In the genomic region with DNA sequence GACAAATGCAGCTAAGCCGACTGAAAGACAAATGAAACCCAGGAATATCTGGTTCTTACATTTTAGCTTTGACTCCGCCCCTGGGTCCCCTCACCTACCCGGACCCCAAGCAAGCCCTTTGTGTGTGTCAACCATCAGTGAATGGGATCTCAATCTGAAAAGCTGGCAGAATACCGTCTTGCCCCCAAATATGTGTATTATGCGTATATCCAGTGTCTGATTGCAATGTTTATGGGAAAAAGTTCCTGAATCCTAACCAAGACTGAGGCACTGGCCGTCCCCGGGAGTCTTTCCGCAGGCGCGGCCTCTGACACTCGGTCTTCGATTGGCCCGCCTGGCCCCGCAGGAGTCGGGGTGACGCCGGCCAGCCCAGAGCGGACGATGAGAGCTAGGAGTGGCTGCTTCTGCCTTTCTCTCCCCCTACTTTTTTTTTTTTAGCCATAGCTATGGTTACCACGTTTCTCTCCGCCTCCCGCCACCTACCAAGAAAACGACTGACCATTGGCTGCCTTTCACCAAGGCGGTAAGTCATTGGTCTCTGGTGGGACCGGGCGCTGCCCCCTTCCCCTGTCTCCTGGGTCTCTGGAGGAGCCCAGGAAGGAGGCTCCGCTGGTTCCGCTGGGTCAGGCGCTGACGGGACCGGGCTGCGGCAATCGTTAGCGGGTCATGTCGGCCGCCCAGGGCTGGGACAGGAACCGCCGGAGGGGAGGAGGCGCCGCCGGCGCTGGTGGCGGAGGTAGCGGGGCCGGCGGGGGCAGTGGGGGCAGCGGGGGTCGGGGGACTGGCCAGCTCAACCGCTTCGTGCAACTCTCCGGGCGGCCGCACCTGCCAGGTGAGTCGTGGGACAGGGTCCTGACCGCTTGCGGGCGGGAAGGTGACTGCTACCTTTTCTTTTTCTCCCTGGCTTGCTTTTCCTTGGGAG, we compare ENCODE assay signal across 8 cellular contexts. TPM values are rescaled to one million over a fixed set of nuclear protein-coding genes. Genes with fewer than 3 reads are reported as not detected.
A peak's percentile ranks its signal among the peaks of the same experiment; 100 is the strongest.
DNase-seq lines count a peak whose midpoint lies in the region; ATAC-seq, FAIRE-seq and TF ChIP-seq lines count a peak whose summit lies in the region.

A gene with protein sequence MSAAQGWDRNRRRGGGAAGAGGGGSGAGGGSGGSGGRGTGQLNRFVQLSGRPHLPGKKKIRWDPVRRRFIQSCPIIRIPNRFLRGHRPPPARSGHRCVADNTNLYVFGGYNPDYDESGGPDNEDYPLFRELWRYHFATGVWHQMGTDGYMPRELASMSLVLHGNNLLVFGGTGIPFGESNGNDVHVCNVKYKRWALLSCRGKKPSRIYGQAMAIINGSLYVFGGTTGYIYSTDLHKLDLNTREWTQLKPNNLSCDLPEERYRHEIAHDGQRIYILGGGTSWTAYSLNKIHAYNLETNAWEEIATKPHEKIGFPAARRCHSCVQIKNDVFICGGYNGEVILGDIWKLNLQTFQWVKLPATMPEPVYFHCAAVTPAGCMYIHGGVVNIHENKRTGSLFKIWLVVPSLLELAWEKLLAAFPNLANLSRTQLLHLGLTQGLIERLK (plus strand): TSS at position 557 of the 922 bp plus-strand sequence. CDS start 110 bp downstream, at position 667.

- peak within 1 kb of the TSS; percentile 78 for H3K4me2 ChIP-seq in HepG2 (ENCODE audit: low read depth, low read length)

- no TSS peak for BruUV-seq in HepG2 (replicated peaks; lab: Mats Ljungman, UMichigan)

- CTCF ChIA-PET in HepG2 (lab: Yijun Ruan, JAX; ENCODE audit: low intra/inter-chr PET ratio, low total read pairs), result no interaction called here

- peaks cover 57% of the 10 kb centered on the region for H3K4me1 ChIP-seq in HepG2 (ENCODE audit: insufficient read depth, low read length)

- H3K27ac Mint-ChIP-seq in CD14-positive monocyte, result peak within 1 kb of the TSS; percentile 77 to 94 (median 94)

- TF ChIP-seq EP300 in HepG2 (IDR thresholded peaks at IDR 0.05; ENCODE audit: low read depth in 2 of 2, low read length in 2 of 2) (peak; percentile 18 to 44; a peak in 3 of 4 replicates), HepG2 (CRISPR knock-in tag; IDR thresholded peaks at IDR 0.05; ENCODE audit: borderline replicate concordance) (no peak)

- no peaks in the 10 kb centered on the region for H3K9me3 ChIP-seq in HepG2 (ENCODE audit: low read length)

- no peak for TF ChIP-seq CTCF in CD14-positive monocyte (IDR thresholded peaks at IDR 0.05)
- no peak for TF ChIP-seq CTCF in HepG2 (CRISPR knock-in tag; IDR thresholded peaks at IDR 0.05)

- WGBS in HepG2 (ENCODE audit: low lambda C conversion rate), result 1% methylated on average over 27 of the region's 57 CpGs

- in situ Hi-C loops in HepG2 (cut with HindIII; ENCODE audit: extremely low pct_ligation_motif_present, low pct_unique_long_range_greater_than_20kb), result loop anchor here (10.0 kb wide), 1 partner anchor 655 kb away; no protein-coding TSS in a partner anchor

- FAIRE-seq in HepG2 (lab: Jason Lieb, UNC), result no peak

- no peaks in the 10 kb centered on the region; a peak in 1 of 5 replicates for H3K27me3 ChIP-seq in HepG2 (ENCODE audit: control insufficient read depth in 1 of 2, insufficient read depth in 2 of 2, low read length in 2 of 2)

- peaks cover 41% of the 10 kb centered on the region for H3K79me2 ChIP-seq in HepG2 (ENCODE audit: insufficient read depth, low read length)

- TF ChIP-seq POLR2A in HepG2 (IDR thresholded peaks at IDR 0.05; ENCODE audit: insufficient read depth in 1 of 2, low read depth in 2 of 2, low read length in 2 of 2), result peak; percentile 39 to 49; a peak in 3 of 4 replicates

- peak within 1 kb of the TSS; percentile 79 for H3K27ac ChIP-seq in HepG2 (ENCODE audit: extremely low read length, insufficient read depth, low read length)

- H3K27me3 Mint-ChIP-seq in CD14-positive monocyte (ENCODE audit: low read depth in 3 of 3), result peaks cover 0 to 3% (median 0%) of the 10 kb centered on the region in 3 donors

- H3K9me3 Mint-ChIP-seq in CD14-positive monocyte, result no peaks in the 10 kb centered on the region

- intact Hi-C loops in CD14-positive monocyte (cut with micrococcal nuclease) (loop anchor here (5.0 to 10.0 kb wide), 4 partner anchors 118 to 765 kb away; a partner anchor contains a TSS), HepG2 (cut with micrococcal nuclease; ENCODE audit: unreplicated experiment) (loop anchor here (5.0 to 10.0 kb wide), 3 partner anchors 82 to 762 kb away; a partner anchor contains a TSS)

- peaks cover 7 to 10% of the 10 kb centered on the region in 2 donors for H3K36me3 Mint-ChIP-seq in CD14-positive monocyte

- H3K4me3 ChIP-seq in HepG2 (replicated peaks in 1 of 3; ENCODE audit: insufficient read depth in 1 of 3, low read depth in 2 of 3, low read length in 3 of 3), result peak within 1 kb of the TSS; percentile 86 to 94 (median 91)

- POLR2A ChIA-PET in HepG2 (lab: Yijun Ruan, JAX), result interaction anchor here (0.6 to 4.3 kb wide), 6 partner anchors 10 to 1502 kb away, joined by 3 to 28 read pairs (median 6); a partner anchor contains a TSS

- TF ChIP-seq RAD21 in HepG2 (CRISPR knock-in tag; IDR thresholded peaks at IDR 0.05), result no peak

- peak within 1 kb of the TSS; percentile 89 to 94 for H3K4me3 Mint-ChIP-seq in CD14-positive monocyte

- peak within 1 kb of the TSS; percentile 80 for H3K9ac ChIP-seq in HepG2 (ENCODE audit: insufficient read depth, low read depth, low read length)

- H3K36me3 ChIP-seq in HepG2 (replicated peaks in 1 of 2; ENCODE audit: control insufficient read depth in 1 of 2, insufficient read depth in 2 of 2, low read length in 2 of 2), result no peaks in the 10 kb centered on the region

- no peaks in the 10 kb centered on the region for H4K20me1 ChIP-seq in HepG2 (ENCODE audit: insufficient read depth, low read length)

- H2AFZ ChIP-seq in HepG2 (ENCODE audit: low read length), result peak within 1 kb of the TSS; percentile 87

- ATAC-seq in GM19397 (IDR thresholded peaks at IDR 0.05; ENCODE audit: unreplicated experiment) (peak; percentile 96), HG03571 (IDR thresholded peaks at IDR 0.05; ENCODE audit: unreplicated experiment) (peak; percentile 97), HepG2 (peak; percentile 97)

- DNase-seq in CD14-positive monocyte (ENCODE audit: low spot score) (peak; percentile 97), NCI-H82 (lab: John Stamatoyannopoulos, UW) (peak; percentile 99), dermis blood vessel endothelial cell (peak; percentile 99), HepG2 (ENCODE audit: low spot score) (peak; percentile 97)
- peak; percentile 93 to 95 for DNase-seq in activated CD4-positive, alpha-beta T cell treated with anti-CD3 and anti-CD28 coated beads, Interleukin-2, amount 50 U/mL, for 48 hours
- DNase-seq in stimulated activated CD4-positive, alpha-beta T cell treated with anti-CD3 and anti-CD28 coated beads, Interleukin-4, amount 100 ng/mL, for 1 hour, result peak; percentile 93

- peaks cover 36% of the 10 kb centered on the region for H3K4me1 Mint-ChIP-seq in CD14-positive monocyte

TF ChIP-seq in HepG2, 621 proteins besides CTCF, POLR2A, EP300 and RAD21 (continues in another document):
- TF ChIP-seq SKI (IDR thresholded peaks at IDR 0.05; ENCODE audit: partially characterized antibody), result peak; percentile 11
- TF ChIP-seq ZNF878 (CRISPR knock-in tag; IDR thresholded peaks at IDR 0.05), result no peak
- TF ChIP-seq TBP (CRISPR knock-in tag; IDR thresholded peaks at IDR 0.05), result no peak
- TF ChIP-seq ZNF136 (CRISPR knock-in tag; IDR thresholded peaks at IDR 0.05; ENCODE audit: low read depth), result peak; percentile 93; the same call in 1 of the 2 replicates
- TF ChIP-seq ESRRA (CRISPR knock-in tag; IDR thresholded peaks at IDR 0.05; ENCODE audit: low read depth), result peak; percentile 66; the same call in 1 of the 2 replicates
- peak; percentile 48; the same call in 1 of the 2 replicates for TF ChIP-seq MYC (CRISPR knock-in tag; IDR thresholded peaks at IDR 0.05; ENCODE audit: borderline replicate concordance)
- TF ChIP-seq MBD4 (IDR thresholded peaks at IDR 0.05; ENCODE audit: borderline replicate concordance, low read length), result no peak
- peak; percentile 15; the same call in 1 of the 2 replicates for TF ChIP-seq RARA (CRISPR knock-in tag; IDR thresholded peaks at IDR 0.05)
- TF ChIP-seq SOX6 (IDR thresholded peaks at IDR 0.05), result no peak
- peak; percentile 74 for TF ChIP-seq SOX6 (CRISPR knock-in tag; IDR thresholded peaks at IDR 0.05)
- TF ChIP-seq SMAD3 (CRISPR knock-in tag; IDR thresholded peaks at IDR 0.05), result peak; percentile 70
- no peak for TF ChIP-seq SMARCC2 (IDR thresholded peaks at IDR 0.05)
- TF ChIP-seq NONO (IDR thresholded peaks at IDR 0.05), result no peak
- peak; percentile 86; the same call in 1 of the 2 replicates for TF ChIP-seq NONO (CRISPR knock-in tag; conservative IDR thresholded peaks at IDR 0.05)

RNA-seq across cellular contexts. Expression of the gene that starts here (rescaled TPM):
- polyA plus RNA-seq in CD14-positive monocyte (1 to 10 TPM; 1.1 to 2.9 TPM), HepG2 (2011; rRNA removed) (11.4 and 11.9 TPM in 2 replicates)
- total RNA-seq in dermis blood vessel endothelial cell (26.9 and 33.8 TPM in 2 replicates), HepG2 (2016; rRNA removed; fragmentation: Illumina TruSeq; extraction: Trizol) (21.6 and 33.4 TPM in 2 replicates)
- 16.9 and 25.1 TPM in 2 replicates for total RNA-seq in HepG2 (2016; cell fraction: cytosol; rRNA removed; fragmentation: Illumina TruSeq; extraction: Trizol; ENCODE audit: low read depth)
- total RNA-seq in HepG2 (2016; cell fraction: insoluble cytoplasmic fraction; rRNA removed; fragmentation: Illumina TruSeq; extraction: Trizol), result 19.5 and 30.3 TPM in 2 replicates
- total RNA-seq in HepG2 (2016; cell fraction: membrane; rRNA removed; fragmentation: Illumina TruSeq; extraction: Trizol), result 13.0 and 15.5 TPM in 2 replicates
- 14.0 and 16.8 TPM in 2 replicates for total RNA-seq in HepG2 (2016; cell fraction: nucleus; rRNA removed; fragmentation: Illumina TruSeq; extraction: Trizol)
- 7.1 and 10.1 TPM in 2 replicates for polyA plus RNA-seq in HepG2 (2011; cell fraction: cytosol; rRNA removed)
- polyA plus RNA-seq in HepG2 (2011; cell fraction: nucleus; rRNA removed), result 8.3 and 10.0 TPM in 2 replicates
- polyA plus RNA-seq in HepG2 (2012), result 11.3 and 12.7 TPM in 2 replicates
- 1.8 and 2.1 TPM in 2 replicates for polyA plus RNA-seq in HepG2 (2016; cell fraction: cytosol; fragmentation: Illumina TruSeq; extraction: Trizol; ENCODE audit: low read depth)
- 18.3 and 18.7 TPM in 2 replicates for polyA plus RNA-seq in HepG2 (2016; cell fraction: insoluble cytoplasmic fraction; fragmentation: Illumina TruSeq; extraction: Trizol; ENCODE audit: low read depth)
- 2.8 and 3.6 TPM in 2 replicates for polyA plus RNA-seq in HepG2 (2016; cell fraction: membrane; fragmentation: Illumina TruSeq; extraction: Trizol; ENCODE audit: low read depth)
- polyA plus RNA-seq in HepG2 (2016; cell fraction: nucleus; fragmentation: Illumina TruSeq; extraction: Trizol; ENCODE audit: insufficient read depth, low read depth), result 17.6 and 19.4 TPM in 2 replicates
- polyA minus RNA-seq in HepG2 (2011; rRNA and poly(A)+ RNA removed; ENCODE audit: low replicate concordance), result 16.6 and 24.5 TPM in 2 replicates
- polyA minus RNA-seq in HepG2 (2011; cell fraction: cytosol; rRNA and poly(A)+ RNA removed), result 18.1 and 20.4 TPM in 2 replicates
- 11.3 TPM in 2 replicates for polyA minus RNA-seq in HepG2 (2011; cell fraction: nucleus; rRNA and poly(A)+ RNA removed)

Comparison
In these comparisons a context has a peak if more than half of its experiments do, and no peak if none do; other contexts are left out.
1. Peak in every context shown above with its lines: DNase-seq, ATAC-seq, H3K4me3 ChIP-seq and H3K27ac ChIP-seq.